Comparison of ENCODE assay signal across 1 cellular context in genomic region chr2:53173698-53174455, GRCh38.
TF ChIP-seq lines count a peak whose summit lies in the region.

No MANE protein-coding gene starts in this region.

TF ChIP-seq in GM23338, 12 proteins besides CTCF, POLR2A, EP300 and RAD21 (continued from another document):
- no peak for TF ChIP-seq ZNF462 (CRISPR knock-in tag; IDR thresholded peaks at IDR 0.05)
- no peak for TF ChIP-seq ZNF331 (CRISPR knock-in tag; IDR thresholded peaks at IDR 0.05; ENCODE audit: low read depth)
